In the genomic region with DNA sequence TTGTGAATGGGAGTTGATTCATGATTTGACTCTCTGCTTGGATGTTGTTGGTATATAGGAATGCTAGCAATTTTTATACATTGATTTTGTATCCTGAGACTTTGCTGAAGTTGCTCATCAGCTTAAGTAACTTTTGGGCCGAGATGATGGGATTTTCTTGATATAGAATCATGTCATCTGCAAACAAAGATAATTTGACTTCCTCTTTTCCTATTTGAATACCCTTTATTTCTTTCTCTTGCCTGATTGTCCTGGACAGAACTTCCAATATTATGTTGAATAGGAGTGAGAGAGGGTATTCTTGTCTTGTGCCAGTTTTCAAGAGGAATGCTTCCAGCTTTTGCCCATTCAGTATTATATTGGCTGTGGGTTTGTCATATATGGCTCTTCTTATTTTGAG, we compare ENCODE assay signal across 1 cellular context. TPM values are rescaled to one million over a fixed set of nuclear protein-coding genes. Genes with fewer than 3 reads are reported as not detected.
"Had no signal": no experiment of that assay in that cellular context is flagged by ENCODE, and none has a peak within 500 bp of the region (broad histone marks: within the 10 kb centered on the region; RNA-seq: fewer than 3 reads in every experiment).

No MANE protein-coding gene starts in this region.

RNA-seq across cellular contexts. Expression of gene C6orf52, which starts 28.8 kb away (rescaled TPM):
- total RNA-seq: LHCN-M2 had no signal
